Comparison of ENCODE assay signal across 12 cellular contexts in genomic region chr2:178208817-178209216, GRCh38. TPM values are rescaled to one million over a fixed set of nuclear protein-coding genes. Genes with fewer than 3 reads are reported as not detected.
DNase-seq lines count a peak whose midpoint lies in the region; ATAC-seq, FAIRE-seq and TF ChIP-seq lines count a peak whose summit lies in the region.
"Had no signal": no experiment of that assay in that cellular context is flagged by ENCODE, and none has a peak within 500 bp of the region (broad histone marks: within the 10 kb centered on the region; RNA-seq: fewer than 3 reads in every experiment).

No MANE protein-coding gene starts in this region.

- no peaks in the 10 kb centered on the region for H3K4me1 Mint-ChIP-seq in CD4-positive, alpha-beta T cell (ENCODE audit: low read depth)
- H3K4me1 Mint-ChIP-seq in activated naive CD4-positive, alpha-beta T cell treated with anti-CD3 and anti-CD28 coated beads for 36 hours (ENCODE audit: low read depth), result no peaks in the 10 kb centered on the region

- TF ChIP-seq CTCF in astrocyte of the cerebellum (IDR thresholded peaks at IDR 0.05; ENCODE audit: low read depth, low read length, missing control alignments) (peak; percentile 40), kidney (IDR thresholded peaks at IDR 0.05; ENCODE audit: borderline replicate concordance, extremely low read depth, insufficient read depth) (peak; percentile 15), gastrocnemius medialis (IDR thresholded peaks at IDR 0.05 in 4 of 5, conservative IDR thresholded peaks at IDR 0.05 in 1 of 5) (peak in 2 of 5 experiments; percentile 38 to 41)
- no peak for TF ChIP-seq CTCF in CD4-positive, alpha-beta T cell (IDR thresholded peaks at IDR 0.05)

- H3K27me3 ChIP-seq in CD4-positive, alpha-beta T cell (ENCODE audit: control insufficient read depth, insufficient read depth, low read length), result peaks cover 3% of the 10 kb centered on the region
- no peaks in the 10 kb centered on the region for H3K27me3 ChIP-seq in gastrocnemius medialis

- no peaks in the 10 kb centered on the region for H3K9me3 Mint-ChIP-seq in CD4-positive, alpha-beta T cell
- no peaks in the 10 kb centered on the region for H3K9me3 Mint-ChIP-seq in activated naive CD4-positive, alpha-beta T cell treated with anti-CD3 and anti-CD28 coated beads for 36 hours

- H3K27ac ChIP-seq in kidney (ENCODE audit: low read depth in 2 of 2, low read length in 2 of 2) (no peak overlapping the region), gastrocnemius medialis (no peak overlapping the region)
- H3K27ac ChIP-seq in CD4-positive, alpha-beta T cell (ENCODE audit: low read depth, low read length), result no peak overlapping the region

- H3K9me3 ChIP-seq in kidney (ENCODE audit: control insufficient read depth in 1 of 2, low read length in 2 of 2) (no peaks in the 10 kb centered on the region), gastrocnemius medialis (no peaks in the 10 kb centered on the region)
- H3K9me3 ChIP-seq in CD4-positive, alpha-beta T cell (ENCODE audit: control insufficient read depth, low read length), result no peaks in the 10 kb centered on the region

- ATAC-seq in CD4-positive, alpha-beta T cell (ENCODE audit: poor library complexity), result no peak
- no peak for ATAC-seq in gastrocnemius medialis
- ATAC-seq: left ventricle myocardium superior had no signal

- H3K9ac ChIP-seq in kidney (ENCODE audit: low read length in 2 of 2), result no peak overlapping the region

- TF ChIP-seq POLR2A in gastrocnemius medialis (IDR thresholded peaks at IDR 0.05), result no peak

- H3K36me3 ChIP-seq in kidney (ENCODE audit: control insufficient read depth in 1 of 2, insufficient read depth in 2 of 2, low read length in 2 of 2) (no peaks in the 10 kb centered on the region), gastrocnemius medialis (no peaks in the 10 kb centered on the region)

- H3K4me1 ChIP-seq in kidney (ENCODE audit: control insufficient read depth in 1 of 2, insufficient read depth in 1 of 2, low read depth in 1 of 2, low read length in 2 of 2) (no peaks in the 10 kb centered on the region), gastrocnemius medialis (peaks cover 24 to 54% of the 10 kb centered on the region in 2 donors)

- no peak overlapping the region for H3K4me3 Mint-ChIP-seq in CD4-positive, alpha-beta T cell
- no peak overlapping the region for H3K4me3 Mint-ChIP-seq in activated naive CD4-positive, alpha-beta T cell treated with anti-CD3 and anti-CD28 coated beads for 36 hours

- in situ Hi-C loops in ACHN (cut with HindIII; ENCODE audit: low pct_ligation_motif_present, low pct_unique_long_range_greater_than_20kb, low sequenced_read_pairs), result no loop called here
- in situ Hi-C loops in astrocyte of the cerebellum (cut with HindIII; ENCODE audit: low sequenced_read_pairs), result loop anchor here (5.0 kb wide), 1 partner anchor 48 kb away; no protein-coding TSS in a partner anchor
- in situ Hi-C loops in gastrocnemius medialis (cut with MboI; ENCODE audit: low sequenced_read_pairs in 4 of 4), result no loop called here

- DNase-seq in ACHN (peak; percentile 40), HCEC 1CT (peak; percentile 49), astrocyte of the cerebellum (ENCODE audit: low read depth) (no peak), kidney (no peak), gastrocnemius medialis (no peak), HTR-8/SVneo (ENCODE audit: insufficient read length, low spot score) (no peak)
- DNase-seq in CD4-positive, alpha-beta T cell, result no peak
- no peak for DNase-seq in activated naive CD4-positive, alpha-beta T cell treated with anti-CD3 and anti-CD28 coated beads for 36 hours
- DNase-seq: aorta, left ventricle myocardium superior, NCI-H1417 treated with DMSO at 0.1 percent for 48 hours had no signal

- CTCF ChIA-PET in CD4-positive, alpha-beta T cell (lab: Charles Lee), result interaction anchor here (0.6 kb wide), 2 partner anchors 193 to 1302 kb away, joined by 4 to 5 read pairs; no protein-coding TSS in a partner anchor
- CTCF ChIA-PET in activated naive CD4-positive, alpha-beta T cell treated with anti-CD3 and anti-CD28 coated beads for 36 hours (lab: Charles Lee), result no interaction called here

- FAIRE-seq in kidney (lab: Jason Lieb, UNC), result peak; percentile 47
- no peak for FAIRE-seq in HTR-8/SVneo (lab: Jason Lieb, UNC)
- FAIRE-seq: frontal cortex had no signal

- POLR2A ChIA-PET in CD4-positive, alpha-beta T cell (lab: Charles Lee), result no interaction called here

- no peaks in the 10 kb centered on the region for H3K36me3 Mint-ChIP-seq in CD4-positive, alpha-beta T cell (ENCODE audit: low read depth)
- H3K36me3 Mint-ChIP-seq in activated naive CD4-positive, alpha-beta T cell treated with anti-CD3 and anti-CD28 coated beads for 36 hours (ENCODE audit: low read depth), result no peaks in the 10 kb centered on the region

- intact Hi-C loops in kidney (cut with DNase I), result no loop called here
- intact Hi-C loops in CD4-positive, alpha-beta T cell (cut with DNase I, micrococcal nuclease), result no loop called here
- intact Hi-C loops in gastrocnemius medialis (cut with DNase I; ENCODE audit: low total_unique reads), result no loop called here
- intact Hi-C loops in activated naive CD4-positive, alpha-beta T cell treated with anti-CD3 and anti-CD28 coated beads for 36 hours (cut with micrococcal nuclease), result no loop called here

- peaks cover 54% of the 10 kb centered on the region for H3K27me3 Mint-ChIP-seq in CD4-positive, alpha-beta T cell
- H3K27me3 Mint-ChIP-seq in activated naive CD4-positive, alpha-beta T cell treated with anti-CD3 and anti-CD28 coated beads for 36 hours (ENCODE audit: low read depth), result peaks cover 33% of the 10 kb centered on the region

- no peak overlapping the region for H3K4me3 ChIP-seq in astrocyte of the cerebellum (ENCODE audit: low read depth, low read length)
- H3K4me3 ChIP-seq in kidney (ENCODE audit: low read length in 2 of 2), result no peak overlapping the region
- no peak overlapping the region for H3K4me3 ChIP-seq in gastrocnemius medialis

- no peak overlapping the region for H3K27ac Mint-ChIP-seq in CD4-positive, alpha-beta T cell
- H3K27ac Mint-ChIP-seq in activated naive CD4-positive, alpha-beta T cell treated with anti-CD3 and anti-CD28 coated beads for 36 hours, result no peak overlapping the region

RNA-seq across cellular contexts. Expression of gene OSBPL6, which starts 14.5 kb away (rescaled TPM):
- total RNA-seq in kidney, result 0.91 TPM
- polyA plus RNA-seq in kidney (ENCODE audit: insufficient read depth, low read depth, low replicate concordance), result 1.4 TPM
- under 1 TPM; 0.08 to 0.11 TPM for total RNA-seq in CD4-positive, alpha-beta T cell
- total RNA-seq in gastrocnemius medialis, result 10 to 100 TPM; 11.6 to 51.1 (median 40.7) TPM
- 1 to 10 TPM; 1.9 to 2.3 TPM for total RNA-seq in activated naive CD4-positive, alpha-beta T cell treated with anti-CD3 and anti-CD28 coated beads for 36 hours

Comparison
In these comparisons a context has a peak if more than half of its experiments do, and no peak if none do; other contexts are left out.
1. DNase-seq: peak in ACHN (single experiment) and HCEC 1CT (single experiment); none in astrocyte of the cerebellum (single experiment), kidney (single experiment), CD4-positive, alpha-beta T cell (0 of 10), gastrocnemius medialis (0 of 2), activated naive CD4-positive, alpha-beta T cell treated with anti-CD3 and anti-CD28 coated beads for 36 hours (single experiment) and HTR-8/SVneo (single experiment).